In genomic region chr2:52210611-52211010, GRCh38 we compare ENCODE assay signal across 27 cellular contexts.
"Had no signal": no experiment of that assay in that cellular context is flagged by ENCODE, and none has a peak within 500 bp of the region (broad histone marks: within the 10 kb centered on the region; RNA-seq: fewer than 3 reads in every experiment).

No MANE protein-coding gene starts in this region.

- H3K36me3 ChIP-seq: neural progenitor cell, ovary, right lobe of liver, sigmoid colon, stomach, thoracic aorta, thyroid gland, tibial nerve, upper lobe of left lung, vagina had no signal

- H3K4me3 ChIP-seq: neural progenitor cell, ovary, psoas muscle, right lobe of liver, sigmoid colon, stomach, thoracic aorta, thyroid gland, tibial nerve, upper lobe of left lung, vagina had no signal

- H3K9me3 Mint-ChIP-seq: nephron; neural progenitor cell; stimulated activated effector memory CD8-positive, alpha-beta T cell treated with anti-CD3 and anti-CD28 coated beads, Interleukin-12 subunit alpha, Interleukin-12 subunit beta, amount 100 ng/mL, for 72 hours; stimulated activated naive CD8-positive, alpha-beta T cell treated with anti-CD3 and anti-CD28 coated beads, Interleukin-15, Interleukin-2, amounts not matched to agents 100 ng/mL and 50 ng/mL, for 24 hours had no signal

- H3K4me1 ChIP-seq: neural progenitor cell, parathyroid adenoma, psoas muscle, right lobe of liver, sigmoid colon, stomach, tibial nerve, upper lobe of left lung, vagina had no signal

- FAIRE-seq: small intestine had no signal

- H2AFZ ChIP-seq: neural progenitor cell, parathyroid adenoma had no signal

- H3K4me1 Mint-ChIP-seq: nephron; neural progenitor cell; stimulated activated effector memory CD8-positive, alpha-beta T cell treated with anti-CD3 and anti-CD28 coated beads, Interleukin-12 subunit alpha, Interleukin-12 subunit beta, amount 100 ng/mL, for 72 hours; stimulated activated naive B cell treated with anti-CD40 and anti-IgM and Interleukin-4, amounts not matched to agents 10 μg/mL and 1 μg/mL and 100 μg/mL, for 72 hours had no signal

- DNase-seq: occipital lobe; ovary; posterior cingulate gyrus; psoas muscle; right cardiac atrium; right lobe of liver; sigmoid colon; small intestine; stimulated activated CD4-positive, alpha-beta T cell treated with anti-CD3 and anti-CD28 coated beads, Interleukin-15, amount 100 ng/mL, for 24 hours; stimulated activated CD4-positive, alpha-beta T cell treated with anti-CD3 and anti-CD28 coated beads, Interleukin-2, amount 100 ng/mL, for 24 hours; stimulated activated CD4-positive, alpha-beta T cell treated with anti-CD3 and anti-CD28 coated beads, Interleukin-2, amount 100 ng/mL, for 48 hours; stimulated activated CD4-positive, alpha-beta T cell treated with anti-CD3 and anti-CD28 coated beads, Interleukin-4, amount 100 ng/mL, for 24 hours; stimulated activated naive B cell treated with anti-CD40 and anti-IgM and Interleukin-4, amounts not matched to agents 10 μg/mL and 1 μg/mL and 100 μg/mL, for 72 hours; stimulated activated naive CD4-positive, alpha-beta T cell treated with Interleukin-2 at 50 U/mL for 16 hours; stomach; thyroid gland; trophoblast cell; upper lobe of left lung had no signal

- H3K27ac Mint-ChIP-seq: nephron; neural progenitor cell; progenitor cell of endocrine pancreas; stimulated activated effector memory CD8-positive, alpha-beta T cell treated with anti-CD3 and anti-CD28 coated beads, Interleukin-12 subunit alpha, Interleukin-12 subunit beta, amount 100 ng/mL, for 72 hours; stimulated activated naive B cell treated with anti-CD40 and anti-IgM and Interleukin-4, amounts not matched to agents 10 μg/mL and 1 μg/mL and 100 μg/mL, for 72 hours; stimulated activated naive CD8-positive, alpha-beta T cell treated with anti-CD3 and anti-CD28 coated beads, Interleukin-15, Interleukin-2, amounts not matched to agents 100 ng/mL and 50 ng/mL, for 24 hours had no signal

- ATAC-seq: psoas muscle; right cardiac atrium; right lobe of liver; stimulated activated effector memory CD8-positive, alpha-beta T cell treated with anti-CD3 and anti-CD28 coated beads, Interleukin-12 subunit alpha, Interleukin-12 subunit beta, amount 100 ng/mL, for 72 hours; stimulated activated naive B cell treated with anti-CD40 and anti-IgM and Interleukin-4, amounts not matched to agents 10 μg/mL and 1 μg/mL and 100 μg/mL, for 72 hours had no signal

- H3K36me3 Mint-ChIP-seq: neural progenitor cell; stimulated activated effector memory CD8-positive, alpha-beta T cell treated with anti-CD3 and anti-CD28 coated beads, Interleukin-12 subunit alpha, Interleukin-12 subunit beta, amount 100 ng/mL, for 72 hours; stimulated activated naive B cell treated with anti-CD40 and anti-IgM and Interleukin-4, amounts not matched to agents 10 μg/mL and 1 μg/mL and 100 μg/mL, for 72 hours had no signal

- H3K4me3 Mint-ChIP-seq: nephron; neural progenitor cell; stimulated activated effector memory CD8-positive, alpha-beta T cell treated with anti-CD3 and anti-CD28 coated beads, Interleukin-12 subunit alpha, Interleukin-12 subunit beta, amount 100 ng/mL, for 72 hours; stimulated activated naive B cell treated with anti-CD40 and anti-IgM and Interleukin-4, amounts not matched to agents 10 μg/mL and 1 μg/mL and 100 μg/mL, for 72 hours; stimulated activated naive CD8-positive, alpha-beta T cell treated with anti-CD3 and anti-CD28 coated beads, Interleukin-15, Interleukin-2, amounts not matched to agents 100 ng/mL and 50 ng/mL, for 24 hours had no signal

- H3K79me2 ChIP-seq: parathyroid adenoma had no signal

- H3K27me3 Mint-ChIP-seq: progenitor cell of endocrine pancreas; stimulated activated naive B cell treated with anti-CD40 and anti-IgM and Interleukin-4, amounts not matched to agents 10 μg/mL and 1 μg/mL and 100 μg/mL, for 72 hours; stimulated activated naive CD8-positive, alpha-beta T cell treated with anti-CD3 and anti-CD28 coated beads, Interleukin-15, Interleukin-2, amounts not matched to agents 100 ng/mL and 50 ng/mL, for 24 hours had no signal

- H3K4me2 ChIP-seq: neural progenitor cell had no signal

- H3K27ac ChIP-seq: neural progenitor cell, ovary, parathyroid adenoma, psoas muscle, right lobe of liver, sigmoid colon, stomach, thoracic aorta, thyroid gland, tibial nerve, upper lobe of left lung, vagina had no signal

- H3K9ac ChIP-seq: neural progenitor cell, parathyroid adenoma had no signal

- H3K27me3 ChIP-seq: neural progenitor cell, ovary, right lobe of liver, sigmoid colon, stomach, thyroid gland, tibial nerve, upper lobe of left lung, vagina had no signal

- H3K9me3 ChIP-seq: ovary, psoas muscle, right lobe of liver, sigmoid colon, stomach, thoracic aorta, thyroid gland, tibial nerve, upper lobe of left lung, vagina had no signal
